Comparison of ENCODE assay signal across 8 cellular contexts in genomic region chr6:31680226-31680840, GRCh38. TPM values are rescaled to one million over a fixed set of nuclear protein-coding genes. Genes with fewer than 3 reads are reported as not detected.
DNase-seq lines count a peak whose midpoint lies in the region; ATAC-seq and TF ChIP-seq lines count a peak whose summit lies in the region.

No MANE protein-coding gene starts in this region.

- H3K36me3 ChIP-seq in HCT116 (ENCODE audit: control insufficient read depth in 1 of 2, insufficient read depth in 2 of 2, low read length in 2 of 2) = no peaks in the 10 kb centered on the region
- no peaks in the 10 kb centered on the region for H3K36me3 ChIP-seq in smooth muscle cell (ENCODE audit: low read depth)

- POLR2A ChIA-PET in HCT116 (lab: Charles Lee) = interaction anchor here (0.9 kb wide), 1 partner anchor 147 kb away, joined by 3 read pairs; the partner anchor contains the start of gene HSPA1B
- POLR2A ChIA-PET in activated CD4-positive, alpha-beta memory T cell treated with anti-CD3 and anti-CD28 coated beads for 36 hours (lab: Charles Lee) = interaction anchor here (0.8 kb wide), 1 partner anchor 18 kb away, joined by 3 read pairs; no protein-coding TSS in a partner anchor

- H3K27me3 Mint-ChIP-seq in activated CD4-positive, alpha-beta memory T cell treated with anti-CD3 and anti-CD28 coated beads for 36 hours = no peaks in the 10 kb centered on the region

- CTCF ChIA-PET in HCT116 (lab: Charles Lee) = interaction anchor here (0.9 to 2.2 kb wide), 3 partner anchors 58 to 272 kb away, joined by 3 to 9 read pairs (median 7); partner anchors contain the start of gene MSH5
- CTCF ChIA-PET in activated CD4-positive, alpha-beta memory T cell treated with anti-CD3 and anti-CD28 coated beads for 36 hours (lab: Charles Lee) = interaction anchor here (0.8 to 1.5 kb wide), 11 partner anchors 10 to 279 kb away, joined by 3 to 7 read pairs (median 3); partner anchors contain the start of genes MSH5, NELFE and SKIC2

- H3K4me2 ChIP-seq in HCT116 (ENCODE audit: low read length) (peak overlapping the region; percentile 85), smooth muscle cell (peak overlapping the region; percentile 100)

- peak overlapping the region; percentile 70 for H3K27ac ChIP-seq in HCT116 (ENCODE audit: low read depth, low read length)
- no peak overlapping the region for H3K27ac ChIP-seq in smooth muscle cell (ENCODE audit: low read depth)

- TF ChIP-seq CTCF in HCT116 (IDR thresholded peaks at IDR 0.05 in 2 of 3, conservative IDR thresholded peaks at IDR 0.05 in 1 of 3; ENCODE audit: borderline replicate concordance in 1 of 3, insufficient read depth in 1 of 3, low read depth in 2 of 3, low read length in 2 of 3) (no peak), foreskin fibroblast (IDR thresholded peaks at IDR 0.05; ENCODE audit: low read depth, low read length) (no peak), smooth muscle cell (IDR thresholded peaks at IDR 0.05; ENCODE audit: borderline replicate concordance, insufficient read depth, poor library complexity, severe bottlenecking) (no peak), omental fat pad (IDR thresholded peaks at IDR 0.05) (no peak)

- H3K9me3 ChIP-seq in HCT116 (ENCODE audit: control insufficient read depth in 1 of 2, insufficient read depth in 1 of 2, low read depth in 1 of 2, low read length in 2 of 2) (no peaks in the 10 kb centered on the region), smooth muscle cell (replicated peaks; ENCODE audit: low read depth) (no peaks in the 10 kb centered on the region)

- TF ChIP-seq RAD21 in HCT116 (IDR thresholded peaks at IDR 0.05; ENCODE audit: low read depth) = no peak

- H3K4me1 Mint-ChIP-seq in activated CD4-positive, alpha-beta memory T cell treated with anti-CD3 and anti-CD28 coated beads for 36 hours (ENCODE audit: low read depth) = peaks cover 15% of the 10 kb centered on the region

- 36% methylated on average over 6 of the region's 6 CpGs for WGBS in smooth muscle cell (ENCODE audit: low lambda C conversion rate)

- H3K4me1 ChIP-seq in HCT116 (ENCODE audit: control insufficient read depth in 1 of 2, insufficient read depth in 2 of 2, low read length in 2 of 2) (peaks cover 4 to 19% of the 10 kb centered on the region in 2 experiments; a peak in 3 of 4 replicates), smooth muscle cell (ENCODE audit: low read depth) (peaks cover 14% of the 10 kb centered on the region)

- no TSS peak for BruUV-seq in HCT116 (replicated peaks; lab: Mats Ljungman, UMichigan)

- no peaks in the 10 kb centered on the region for H3K36me3 Mint-ChIP-seq in activated CD4-positive, alpha-beta memory T cell treated with anti-CD3 and anti-CD28 coated beads for 36 hours

- H3K4me3 ChIP-seq in HCT116 (replicated peaks in 1 of 2; ENCODE audit: low read depth in 1 of 2, low read length in 2 of 2) (peak overlapping the region; percentile 53 to 61), foreskin fibroblast (ENCODE audit: low read depth in 1 of 2, low read length in 2 of 2) (peak overlapping the region; percentile 39 to 58), smooth muscle cell (peak overlapping the region; percentile 60)

- H3K79me2 ChIP-seq in HCT116 (ENCODE audit: insufficient read depth, low read length) = no peaks in the 10 kb centered on the region
- no peaks in the 10 kb centered on the region for H3K79me2 ChIP-seq in smooth muscle cell (ENCODE audit: low read depth)

- peak overlapping the region; percentile 76 for H3K4me3 Mint-ChIP-seq in activated CD4-positive, alpha-beta memory T cell treated with anti-CD3 and anti-CD28 coated beads for 36 hours

- ATAC-seq in HCT116 (peak; percentile 7; the same call in 1 of the 2 replicates), HG03039 (IDR thresholded peaks at IDR 0.05; ENCODE audit: unreplicated experiment) (no peak), omental fat pad (ENCODE audit: low FRiP score) (no peak)

- peak overlapping the region; percentile 64 for H3K9ac ChIP-seq in HCT116 (ENCODE audit: low read length)
- no peak overlapping the region for H3K9ac ChIP-seq in smooth muscle cell (ENCODE audit: low read depth)

- no peaks in the 10 kb centered on the region for H3K9me2 ChIP-seq in HCT116 (ENCODE audit: insufficient read depth)

- DNase-seq in HCT116 (ENCODE audit: low read depth, low spot score) = no peak
- no peak for DNase-seq in activated CD4-positive, alpha-beta memory T cell treated with anti-CD3 and anti-CD28 coated beads for 36 hours
- no peak for DNase-seq in foreskin fibroblast
- no peak for DNase-seq in smooth muscle cell (lab: John Stamatoyannopoulos, UW; ENCODE audit: unreplicated experiment)
- no peak for DNase-seq in superior temporal gyrus (ENCODE audit: extremely low spot score)
- no peak for DNase-seq in omental fat pad (ENCODE audit: low spot score)
- no peak for DNase-seq in activated CD4-positive, alpha-beta T cell treated with anti-CD3 and anti-CD28 coated beads, Interleukin-2, amount 50 U/mL, for 4 hours

- H3K27me3 ChIP-seq in HCT116 (ENCODE audit: insufficient read depth, low read length) (no peaks in the 10 kb centered on the region), smooth muscle cell (ENCODE audit: low read depth) (no peaks in the 10 kb centered on the region)

- H3F3A ChIP-seq in smooth muscle cell (ENCODE audit: low read depth) = no peaks in the 10 kb centered on the region

- intact Hi-C loops in HCT116 (cut with micrococcal nuclease) = loop anchor here (1.0 to 2.0 kb wide), 5 partner anchors 50 to 272 kb away; partner anchors contain the start of gene HSPA1B
- intact Hi-C loops in activated CD4-positive, alpha-beta memory T cell treated with anti-CD3 and anti-CD28 coated beads for 36 hours (cut with micrococcal nuclease) = loop anchor here (1.0 to 5.0 kb wide), 3 partner anchors 58 to 272 kb away; no protein-coding TSS in a partner anchor

- H4K20me1 ChIP-seq in HCT116 (ENCODE audit: insufficient read depth) = no peaks in the 10 kb centered on the region
- H4K20me1 ChIP-seq in smooth muscle cell (ENCODE audit: low read depth) = no peaks in the 10 kb centered on the region

- H2AFZ ChIP-seq in HCT116 (ENCODE audit: low read depth, low read length, poor library complexity, severe bottlenecking) = peak overlapping the region; percentile 73
- H2AFZ ChIP-seq in smooth muscle cell (ENCODE audit: low read depth) = no peak overlapping the region

- no peak for TF ChIP-seq POLR2A in HCT116 (IDR thresholded peaks at IDR 0.05; ENCODE audit: borderline replicate concordance, extremely low read depth, insufficient read depth, insufficient read length)

- peak overlapping the region; percentile 39 for H3K27ac Mint-ChIP-seq in activated CD4-positive, alpha-beta memory T cell treated with anti-CD3 and anti-CD28 coated beads for 36 hours

- no peaks in the 10 kb centered on the region for H3K9me3 Mint-ChIP-seq in activated CD4-positive, alpha-beta memory T cell treated with anti-CD3 and anti-CD28 coated beads for 36 hours

- RAD21 ChIA-PET in HCT116 (lab: Charles Lee; ENCODE audit: low non-redundant PET in 1 of 2, low total read pairs in 2 of 2, uncharacterized antibody in 2 of 2, unreplicated experiment in 2 of 2) = interaction anchor here in 1 of 2 experiments (0.9 kb wide), 1 partner anchor 90 kb away, joined by 3 read pairs; no protein-coding TSS in a partner anchor

TF ChIP-seq in HCT116, 20 proteins besides CTCF, POLR2A, EP300 and RAD21 (continues in another document):
- TF ChIP-seq TCF7L2 (IDR thresholded peaks at IDR 0.05; ENCODE audit: borderline replicate concordance, extremely low read depth, insufficient read depth, insufficient read length) (no peak), POLR2AphosphoS5 (IDR thresholded peaks at IDR 0.05; ENCODE audit: low read depth, low read length) (no peak), ELF1 (IDR thresholded peaks at IDR 0.05; ENCODE audit: borderline replicate concordance, low read depth) (no peak), EZH2phosphoT487 (IDR thresholded peaks at IDR 0.05; ENCODE audit: borderline replicate concordance) (no peak), ATF3 (IDR thresholded peaks at IDR 0.05) (no peak), SIN3A (IDR thresholded peaks at IDR 0.05; ENCODE audit: low read depth) (no peak), SP1 (IDR thresholded peaks at IDR 0.05; ENCODE audit: low read depth) (no peak), JUND (IDR thresholded peaks at IDR 0.05) (no peak), EGR1 (IDR thresholded peaks at IDR 0.05; ENCODE audit: low read depth) (no peak)

RNA-seq across cellular contexts. Expression of gene LY6G5C, which starts 0.5 kb away (rescaled TPM):
- total RNA-seq in HCT116 (2021; ENCODE audit: unreplicated experiment) = 1.7 TPM
- polyA plus RNA-seq in HCT116 (2012) = 2.7 and 2.8 TPM in 2 replicates
- total RNA-seq in activated CD4-positive, alpha-beta memory T cell treated with anti-CD3 and anti-CD28 coated beads for 36 hours = 1 to 10 TPM; 1.4 to 1.8 TPM
- total RNA-seq in smooth muscle cell = 0.18 and 0.67 TPM in 2 replicates
- 3.8 and 5.2 TPM in 2 replicates for polyA plus RNA-seq in smooth muscle cell
- total RNA-seq in omental fat pad = 1 to 10 TPM in 2 of 4 donors, under 1 TPM in 1, not detected in 1; 0.84 to 4.5 (median 1.3) TPM

RNA-seq across cellular contexts. Expression of gene LY6G5B, which starts 10.6 kb away (rescaled TPM):
- total RNA-seq in HCT116 (2021; ENCODE audit: unreplicated experiment) (15.4 TPM), smooth muscle cell (1.5 and 7.5 TPM in 2 replicates), omental fat pad (10 to 100 TPM in 3 of 4 donors, 1 to 10 TPM in 1; 7.4 to 16.9 (median 11.3) TPM)
- 14.8 and 15.2 TPM in 2 replicates for polyA plus RNA-seq in HCT116 (2012)
- 10 to 100 TPM in 1 of 2 experiments, 1 to 10 TPM in 1; 9.2 to 11.6 TPM for total RNA-seq in activated CD4-positive, alpha-beta memory T cell treated with anti-CD3 and anti-CD28 coated beads for 36 hours
- 5.6 and 16.2 TPM in 2 replicates for polyA plus RNA-seq in smooth muscle cell

RNA-seq across cellular contexts. Expression of gene CSNK2B, which starts 14.5 kb away (rescaled TPM):
- total RNA-seq in HCT116 (2021; ENCODE audit: unreplicated experiment) (210 TPM), smooth muscle cell (228 and 313 TPM in 2 replicates), omental fat pad (100 to 1,000 TPM; 130 to 202 (median 184) TPM)
- 357 and 396 TPM in 2 replicates for polyA plus RNA-seq in HCT116 (2012)
- total RNA-seq in activated CD4-positive, alpha-beta memory T cell treated with anti-CD3 and anti-CD28 coated beads for 36 hours = 100 to 1,000 TPM; 227 to 234 TPM
- 195 and 226 TPM in 2 replicates for polyA plus RNA-seq in smooth muscle cell

RNA-seq across cellular contexts. Expression of gene GPANK1, which starts 15.5 kb away (rescaled TPM):
- total RNA-seq in HCT116 (2021; ENCODE audit: unreplicated experiment) (14.8 TPM), smooth muscle cell (12.5 and 17.2 TPM in 2 replicates), omental fat pad (10 to 100 TPM in 3 of 4 donors, 1 to 10 TPM in 1; 7.1 to 23.6 (median 15.6) TPM)
- polyA plus RNA-seq in HCT116 (2012) = 11.6 and 13.9 TPM in 2 replicates
- 10 to 100 TPM; 31.6 to 32.3 TPM for total RNA-seq in activated CD4-positive, alpha-beta memory T cell treated with anti-CD3 and anti-CD28 coated beads for 36 hours
- 19.6 and 20.1 TPM in 2 replicates for polyA plus RNA-seq in smooth muscle cell

RNA-seq across cellular contexts. Expression of gene C6orf47, which starts 19.8 kb away (rescaled TPM):
- total RNA-seq in HCT116 (2021; ENCODE audit: unreplicated experiment) (13.4 TPM), smooth muscle cell (7.1 and 8.9 TPM in 2 replicates), omental fat pad (10 to 100 TPM; 16.8 to 24.7 (median 21.2) TPM)
- polyA plus RNA-seq in HCT116 (2012) = 8.9 and 10.4 TPM in 2 replicates
- 10 to 100 TPM; 15.8 to 16.9 TPM for total RNA-seq in activated CD4-positive, alpha-beta memory T cell treated with anti-CD3 and anti-CD28 coated beads for 36 hours
- 15.5 and 20.1 TPM in 2 replicates for polyA plus RNA-seq in smooth muscle cell
